10 cellular contexts compared by ENCODE assay signal in the genomic region with DNA sequence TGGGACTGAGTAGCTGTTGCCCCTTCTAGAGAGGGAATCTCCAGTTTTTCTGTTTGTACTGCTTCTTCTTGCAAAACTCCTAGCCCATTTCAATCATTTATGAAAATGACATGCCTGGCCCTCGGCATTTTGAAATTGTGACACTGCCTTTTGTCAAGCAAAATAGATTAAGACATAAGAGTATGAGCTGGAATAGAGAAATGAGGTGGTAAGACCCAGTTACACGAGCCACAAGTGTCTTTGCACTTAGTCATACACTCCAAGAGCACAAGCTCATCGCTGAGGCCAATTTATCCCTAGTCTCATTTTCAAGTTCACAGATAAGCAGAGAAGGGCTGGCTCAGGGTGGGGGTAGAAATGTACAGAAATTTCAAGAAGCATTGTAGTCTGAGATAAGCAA. TPM values are rescaled to one million over a fixed set of nuclear protein-coding genes. Genes with fewer than 3 reads are reported as not detected.
DNase-seq lines count a peak whose midpoint lies in the region; ATAC-seq and TF ChIP-seq lines count a peak whose summit lies in the region.
"Had no signal": no experiment of that assay in that cellular context is flagged by ENCODE, and none has a peak within 500 bp of the region (broad histone marks: within the 10 kb centered on the region; RNA-seq: fewer than 3 reads in every experiment).

No MANE protein-coding gene starts in this region.

- ATAC-seq in activated CD4-positive, alpha-beta T cell treated with anti-CD3 and anti-CD28 coated beads for 36 hours = no peak

- H3K27me3 ChIP-seq in smooth muscle cell (ENCODE audit: low read depth) (no peaks in the 10 kb centered on the region), tibial nerve (no peaks in the 10 kb centered on the region)

- peaks cover 17% of the 10 kb centered on the region for H3K27me3 Mint-ChIP-seq in activated CD4-positive, alpha-beta T cell treated with anti-CD3 and anti-CD28 coated beads for 36 hours

- intact Hi-C loops in activated CD4-positive, alpha-beta T cell treated with anti-CD3 and anti-CD28 coated beads for 36 hours (cut with DNase I, micrococcal nuclease) = no loop called here

- H3K36me3 ChIP-seq in smooth muscle cell (ENCODE audit: low read depth) (no peaks in the 10 kb centered on the region), tibial nerve (no peaks in the 10 kb centered on the region)

- POLR2A ChIA-PET in RWPE1 (lab: Yijun Ruan, JAX; ENCODE audit: low non-redundant PET) = no interaction called here
- POLR2A ChIA-PET in activated CD4-positive, alpha-beta T cell treated with anti-CD3 and anti-CD28 coated beads for 36 hours (lab: Charles Lee) = no interaction called here

- H3K9me3 Mint-ChIP-seq in activated CD4-positive, alpha-beta T cell treated with anti-CD3 and anti-CD28 coated beads for 36 hours (ENCODE audit: low read depth) = no peaks in the 10 kb centered on the region
- H3K9me3 Mint-ChIP-seq: activated T-helper 1 cell treated with anti-CD3 and anti-CD28 coated beads, Interleukin-12 subunit alpha, Interleukin-12 subunit beta, Interleukin-2, Interleukin-4 antibody, amounts not matched to agents 30 ng/mL and 10 ng/mL and 1 ng/mL, durations not matched to agents 14 hours and 24 hours and 36 hours had no signal

- H3K4me2 ChIP-seq in smooth muscle cell = peak overlapping the region; percentile 76

- CTCF ChIA-PET in RWPE1 (lab: Yijun Ruan, JAX) = interaction anchor here (0.7 kb wide), 1 partner anchor 291 kb away, joined by 4 read pairs; no protein-coding TSS in a partner anchor
- CTCF ChIA-PET in activated CD4-positive, alpha-beta T cell treated with anti-CD3 and anti-CD28 coated beads for 36 hours (lab: Charles Lee) = no interaction called here

- no peaks in the 10 kb centered on the region for H3K79me2 ChIP-seq in smooth muscle cell (ENCODE audit: low read depth)

- H3K4me1 ChIP-seq in smooth muscle cell (ENCODE audit: low read depth) (peaks cover 25% of the 10 kb centered on the region), tibial nerve (no peaks in the 10 kb centered on the region)

- no peak overlapping the region for H2AFZ ChIP-seq in smooth muscle cell (ENCODE audit: low read depth)

- H3F3A ChIP-seq in smooth muscle cell (ENCODE audit: low read depth) = peaks cover 21% of the 10 kb centered on the region

- H3K27ac Mint-ChIP-seq in activated CD4-positive, alpha-beta T cell treated with anti-CD3 and anti-CD28 coated beads for 36 hours = no peak overlapping the region
- H3K27ac Mint-ChIP-seq: activated T-helper 1 cell treated with anti-CD3 and anti-CD28 coated beads, Interleukin-12 subunit alpha, Interleukin-12 subunit beta, Interleukin-2, Interleukin-4 antibody, amounts not matched to agents 30 ng/mL and 10 ng/mL and 1 ng/mL, durations not matched to agents 14 hours and 24 hours and 36 hours had no signal

- TF ChIP-seq POLR2A in tibial nerve (IDR thresholded peaks at IDR 0.05) = no peak

- no peaks in the 10 kb centered on the region for H3K36me3 Mint-ChIP-seq in activated CD4-positive, alpha-beta T cell treated with anti-CD3 and anti-CD28 coated beads for 36 hours (ENCODE audit: low read depth)

- H3K27ac ChIP-seq in RWPE1 (peak overlapping the region; percentile 66; the same call in 1 of the 2 replicates), smooth muscle cell (ENCODE audit: low read depth) (peak overlapping the region; percentile 90), tibial nerve (no peak overlapping the region)
- H3K27ac ChIP-seq: 22Rv1 had no signal

- TF ChIP-seq EP300 in tibial nerve (IDR thresholded peaks at IDR 0.05) = no peak

- DNase-seq in DMS 273 (lab: John Stamatoyannopoulos, UW; ENCODE audit: unreplicated experiment) = peak; percentile 23
- DNase-seq in DMS 273 treated with DMSO at 0.1 percent for 48 hours (lab: John Stamatoyannopoulos, UW) = no peak
- DNase-seq in RWPE1 (ENCODE audit: low spot score) = peak; percentile 80
- DNase-seq in fibroblast of mammary gland (ENCODE audit: low read depth) = peak; percentile 78
- no peak for DNase-seq in smooth muscle cell (lab: John Stamatoyannopoulos, UW; ENCODE audit: unreplicated experiment)
- DNase-seq in tibial nerve (ENCODE audit: low spot score in 2 of 2) = no peak
- no peak for DNase-seq in SIG-M5 treated with dmso at 0.1 percent for 504 hours (lab: John Stamatoyannopoulos, UW; ENCODE audit: unreplicated experiment)
- no peak for DNase-seq in activated CD4-positive, alpha-beta T cell treated with anti-CD3 and anti-CD28 coated beads for 36 hours

- H3K9me3 ChIP-seq in smooth muscle cell (replicated peaks; ENCODE audit: low read depth) = no peaks in the 10 kb centered on the region
- H3K9me3 ChIP-seq in tibial nerve = no peaks in the 10 kb centered on the region

- H4K20me1 ChIP-seq in smooth muscle cell (ENCODE audit: low read depth) = no peaks in the 10 kb centered on the region

- no peak overlapping the region for H3K4me3 Mint-ChIP-seq in activated CD4-positive, alpha-beta T cell treated with anti-CD3 and anti-CD28 coated beads for 36 hours
- H3K4me3 Mint-ChIP-seq: activated T-helper 1 cell treated with anti-CD3 and anti-CD28 coated beads, Interleukin-12 subunit alpha, Interleukin-12 subunit beta, Interleukin-2, Interleukin-4 antibody, amounts not matched to agents 30 ng/mL and 10 ng/mL and 1 ng/mL, durations not matched to agents 14 hours and 24 hours and 36 hours had no signal

- no peak for TF ChIP-seq CTCF in RWPE1 (conservative IDR thresholded peaks at IDR 0.05; ENCODE audit: low read depth)
- TF ChIP-seq CTCF in fibroblast of mammary gland (conservative IDR thresholded peaks at IDR 0.05; ENCODE audit: control insufficient read depth, insufficient read depth, low read depth, low read length) = no peak
- TF ChIP-seq CTCF in smooth muscle cell (IDR thresholded peaks at IDR 0.05; ENCODE audit: borderline replicate concordance, insufficient read depth, poor library complexity, severe bottlenecking) = no peak
- TF ChIP-seq CTCF in tibial nerve (IDR thresholded peaks at IDR 0.05) = no peak

- no peak overlapping the region for H3K4me3 ChIP-seq in fibroblast of mammary gland (ENCODE audit: control insufficient read depth, low read depth, low read length)
- no peak overlapping the region for H3K4me3 ChIP-seq in smooth muscle cell
- H3K4me3 ChIP-seq in tibial nerve = no peak overlapping the region

- no peak overlapping the region for H3K9ac ChIP-seq in smooth muscle cell (ENCODE audit: low read depth)

- 0% methylated on average over 3 of the region's 3 CpGs for WGBS in smooth muscle cell (ENCODE audit: low lambda C conversion rate)
- WGBS in tibial nerve, 2 donors = 56 to 59% methylated on average over 3 of the region's 3 CpGs

- no peaks in the 10 kb centered on the region for H3K4me1 Mint-ChIP-seq in activated CD4-positive, alpha-beta T cell treated with anti-CD3 and anti-CD28 coated beads for 36 hours

RNA-seq across cellular contexts. Expression of a gene that starts 40.6 kb away (rescaled TPM):
- total RNA-seq in smooth muscle cell = 111 TPM in 2 replicates
- polyA plus RNA-seq in smooth muscle cell = 139 and 143 TPM in 2 replicates
- total RNA-seq in tibial nerve = 100 to 1,000 TPM; 223 to 587 (median 472) TPM
- total RNA-seq in activated CD4-positive, alpha-beta T cell treated with anti-CD3 and anti-CD28 coated beads for 36 hours = under 1 TPM; 0.16 to 0.26 TPM
- total RNA-seq: activated T-helper 1 cell treated with anti-CD3 and anti-CD28 coated beads, Interleukin-12 subunit alpha, Interleukin-12 subunit beta, Interleukin-2, Interleukin-4 antibody, amounts not matched to agents 30 ng/mL and 10 ng/mL and 1 ng/mL, durations not matched to agents 14 hours and 24 hours and 36 hours had no signal

Comparison
In these comparisons a context has a peak if more than half of its experiments do, and no peak if none do; other contexts are left out.
1. DNase-seq: peak in DMS 273 (single experiment), RWPE1 (single experiment) and fibroblast of mammary gland (single experiment); none in DMS 273 treated with DMSO at 0.1 percent for 48 hours (single experiment), smooth muscle cell (single experiment), tibial nerve (0 of 2), SIG-M5 treated with dmso at 0.1 percent for 504 hours (single experiment) and activated CD4-positive, alpha-beta T cell treated with anti-CD3 and anti-CD28 coated beads for 36 hours (single experiment).
2. H3K27ac ChIP-seq: peak in RWPE1 (single experiment) and smooth muscle cell (single experiment); none in tibial nerve (0 of 4).
3. RNA of a gene that starts 40.6 kb away (total RNA-seq): 223 to 587 TPM in tibial nerve and 111 TPM in smooth muscle cell; 0.16 to 0.26 TPM in activated CD4-positive, alpha-beta T cell treated with anti-CD3 and anti-CD28 coated beads for 36 hours; every median in the first group is over 10 times any median in the second.